8 cellular contexts compared by ENCODE assay signal in genomic region chr2:127701193-127701650, GRCh38. TPM values are rescaled to one million over a fixed set of nuclear protein-coding genes. Genes with fewer than 3 reads are reported as not detected.
A peak's percentile ranks its signal among the peaks of the same experiment; 100 is the strongest.
DNase-seq lines count a peak whose midpoint lies in the region; ATAC-seq and TF ChIP-seq lines count a peak whose summit lies in the region.

Gene SFT2D3 (plus strand): TSS chr2:127701497. CDS start chr2:127701529, 32 bp downstream.

- H3K27ac Mint-ChIP-seq in central memory CD8-positive, alpha-beta T cell (ENCODE audit: low read depth) = peak within 1 kb of the TSS; percentile 94

- no peak for TF ChIP-seq CTCF in kidney epithelial cell (IDR thresholded peaks at IDR 0.05; ENCODE audit: insufficient read depth, low read length, poor library complexity, severe bottlenecking)

- no peaks in the 10 kb centered on the region for H3K27me3 Mint-ChIP-seq in central memory CD8-positive, alpha-beta T cell

- H3K4me3 Mint-ChIP-seq in central memory CD8-positive, alpha-beta T cell = peak within 1 kb of the TSS; percentile 88

- ATAC-seq in HG03378 (IDR thresholded peaks at IDR 0.05; ENCODE audit: unreplicated experiment) = peak; percentile 60
- peak; percentile 80 to 84 for ATAC-seq in activated CD4-positive, CD25-positive, alpha-beta regulatory T cell treated with anti-CD3 and anti-CD28 coated beads, Interleukin-2, amount 50 U/mL, for 24 hours
- ATAC-seq in central memory CD8-positive, alpha-beta T cell (replicated peaks; ENCODE audit: extremely low read depth, poor library complexity, severe bottlenecking) = peak; percentile 78

- no peaks in the 10 kb centered on the region for H3K36me3 ChIP-seq in kidney epithelial cell (ENCODE audit: control insufficient read depth, insufficient read depth, low read length)

- no peaks in the 10 kb centered on the region for H3K27me3 ChIP-seq in kidney epithelial cell (ENCODE audit: control insufficient read depth, insufficient read depth, low read length)

- no peaks in the 10 kb centered on the region for H3K9me3 Mint-ChIP-seq in central memory CD8-positive, alpha-beta T cell

- peak; percentile 95 for DNase-seq in Ammon's horn (ENCODE audit: low spot score)
- DNase-seq in NCI-H446 (lab: John Stamatoyannopoulos, UW) = peak; percentile 55 to 91
- peak; percentile 81 to 83 for DNase-seq in central memory CD8-positive, alpha-beta T cell (ENCODE audit: low spot score in 2 of 2)
- DNase-seq in kidney epithelial cell (ENCODE audit: low read depth) = peak; percentile 61
- DNase-seq in stimulated activated CD4-positive, alpha-beta T cell treated with anti-CD3 and anti-CD28 coated beads, Interleukin-15, amount 100 ng/mL, for 1 hour (ENCODE audit: low read depth in 1 of 2, low spot score in 1 of 2) = peak; percentile 82 to 83

- H3K36me3 Mint-ChIP-seq in central memory CD8-positive, alpha-beta T cell (ENCODE audit: insufficient read depth) = peaks cover 24% of the 10 kb centered on the region

- TF ChIP-seq POLR2A in GM19193 (IDR thresholded peaks at IDR 0.05; ENCODE audit: extremely low read depth, insufficient read depth, insufficient read length) = peak; percentile 99

- peaks cover 29% of the 10 kb centered on the region for H3K4me1 Mint-ChIP-seq in central memory CD8-positive, alpha-beta T cell

- peak within 1 kb of the TSS; percentile 58 for H3K4me3 ChIP-seq in kidney epithelial cell (ENCODE audit: low read depth, low read length)

RNA-seq across cellular contexts. Expression of gene SFT2D3, which starts in this region (rescaled TPM):
- 7.1 and 8.7 TPM in 2 replicates for total RNA-seq in kidney epithelial cell

Comparison
In these comparisons a context has a peak if more than half of its experiments do, and no peak if none do; other contexts are left out.
1. Peak in every context shown above with its lines: DNase-seq, ATAC-seq and H3K4me3 ChIP-seq.